Comparison of ENCODE assay signal across 3 cellular contexts in the genomic region with DNA sequence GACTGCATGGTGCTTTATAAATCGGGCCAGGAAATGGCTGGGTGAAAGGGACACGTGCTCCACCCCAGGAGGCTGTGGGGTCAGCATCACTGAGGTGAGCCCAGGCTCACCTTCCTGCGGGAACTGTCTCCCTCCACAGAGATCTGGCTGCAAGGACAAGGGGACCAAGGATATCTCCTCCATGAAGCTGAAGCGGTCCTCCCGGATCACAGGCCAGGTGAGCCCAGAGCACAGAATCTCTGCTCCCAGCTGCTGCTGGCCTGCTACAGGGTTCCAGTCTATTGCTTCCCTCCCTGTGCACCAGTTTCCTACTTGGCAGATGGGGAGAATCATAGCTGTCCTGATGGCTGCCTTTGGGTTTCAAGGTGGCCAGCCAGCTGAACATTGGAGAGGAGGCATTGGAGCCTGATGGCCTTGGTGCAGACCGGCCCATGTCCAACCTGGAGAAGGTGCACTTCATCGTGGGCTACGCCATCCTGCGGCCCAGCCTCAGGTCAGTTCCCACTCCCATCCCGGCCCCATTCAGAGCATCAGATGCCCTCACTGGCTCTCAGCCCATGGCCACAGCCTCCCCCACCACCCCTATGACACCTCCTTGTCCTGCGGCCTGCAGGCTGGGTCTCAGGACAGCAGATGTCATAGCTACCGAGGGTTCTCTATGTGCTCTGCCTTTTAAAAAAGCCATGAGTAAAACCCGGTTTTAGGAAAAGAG.
TF ChIP-seq lines count a peak whose summit lies in the region.

No MANE protein-coding gene starts in this region.

TF ChIP-seq in SK-N-SH, 30 proteins besides CTCF, POLR2A, EP300 and RAD21:
- TF ChIP-seq, protein P1, sequence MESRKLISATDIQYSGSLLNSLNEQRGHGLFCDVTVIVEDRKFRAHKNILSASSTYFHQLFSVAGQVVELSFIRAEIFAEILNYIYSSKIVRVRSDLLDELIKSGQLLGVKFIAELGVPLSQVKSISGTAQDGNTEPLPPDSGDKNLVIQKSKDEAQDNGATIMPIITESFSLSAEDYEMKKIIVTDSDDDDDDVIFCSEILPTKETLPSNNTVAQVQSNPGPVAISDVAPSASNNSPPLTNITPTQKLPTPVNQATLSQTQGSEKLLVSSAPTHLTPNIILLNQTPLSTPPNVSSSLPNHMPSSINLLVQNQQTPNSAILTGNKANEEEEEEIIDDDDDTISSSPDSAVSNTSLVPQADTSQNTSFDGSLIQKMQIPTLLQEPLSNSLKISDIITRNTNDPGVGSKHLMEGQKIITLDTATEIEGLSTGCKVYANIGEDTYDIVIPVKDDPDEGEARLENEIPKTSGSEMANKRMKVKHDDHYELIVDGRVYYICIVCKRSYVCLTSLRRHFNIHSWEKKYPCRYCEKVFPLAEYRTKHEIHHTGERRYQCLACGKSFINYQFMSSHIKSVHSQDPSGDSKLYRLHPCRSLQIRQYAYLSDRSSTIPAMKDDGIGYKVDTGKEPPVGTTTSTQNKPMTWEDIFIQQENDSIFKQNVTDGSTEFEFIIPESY (IDR thresholded peaks at IDR 0.05; ENCODE audit: borderline replicate concordance, low read depth), result no peak
- no peak for TF ChIP-seq TCF12 (IDR thresholded peaks at IDR 0.05)
- TF ChIP-seq EZH2phosphoT487 (IDR thresholded peaks at IDR 0.05; ENCODE audit: borderline replicate concordance, low read depth), result no peak
- TF ChIP-seq FOSL2 (IDR thresholded peaks at IDR 0.05; ENCODE audit: borderline replicate concordance, low read depth), result no peak
- no peak for TF ChIP-seq MEF2A (IDR thresholded peaks at IDR 0.05; ENCODE audit: borderline replicate concordance, low read depth)

TF ChIP-seq in SK-N-SH treated with all-trans-retinoic acid at 6 μM for 48 hours, 23 proteins besides CTCF, POLR2A, EP300 and RAD21:
- TF ChIP-seq ZC3H10 (CRISPR knock-in tag; IDR thresholded peaks at IDR 0.05) (no peak), ZNF70 (CRISPR knock-in tag; IDR thresholded peaks at IDR 0.05) (no peak), RARB (CRISPR knock-in tag; IDR thresholded peaks at IDR 0.05) (no peak)

TF ChIP-seq in H1, 55 proteins besides CTCF, POLR2A, EP300 and RAD21:
- TF ChIP-seq RNF2 (IDR thresholded peaks at IDR 0.05; ENCODE audit: borderline replicate concordance, low read depth, low read length, missing control alignments, poor library complexity, severe bottlenecking) (no peak), HDAC2 (IDR thresholded peaks at IDR 0.05; ENCODE audit: borderline replicate concordance in 1 of 2, low read depth in 2 of 2, low read length in 2 of 2) (no peak), TAF7 (optimal IDR thresholded peaks at IDR 0.05; ENCODE audit: borderline replicate concordance, low read depth, low read length) (no peak), SIRT6 (IDR thresholded peaks at IDR 0.05; ENCODE audit: low read length) (no peak), GABPA (IDR thresholded peaks at IDR 0.05; ENCODE audit: borderline replicate concordance, insufficient read depth, low read length) (no peak), RXRA (IDR thresholded peaks at IDR 0.05; ENCODE audit: insufficient read depth, low read depth, low read length) (no peak), SP4 (IDR thresholded peaks at IDR 0.05; ENCODE audit: low read length) (no peak), CBX8 (IDR thresholded peaks at IDR 0.05; ENCODE audit: borderline replicate concordance, low read depth, low read length) (no peak), CEBPB (IDR thresholded peaks at IDR 0.05; ENCODE audit: low read depth, low read length) (no peak), JUND (IDR thresholded peaks at IDR 0.05; ENCODE audit: low read length) (no peak), TAF1 (IDR thresholded peaks at IDR 0.05; ENCODE audit: low read depth, low read length) (no peak), TEAD4 (IDR thresholded peaks at IDR 0.05; ENCODE audit: low read depth, low read length) (no peak), BACH1 (IDR thresholded peaks at IDR 0.05; ENCODE audit: low read length) (no peak), RFX5 (IDR thresholded peaks at IDR 0.05; ENCODE audit: borderline replicate concordance, low read depth, low read length) (no peak), FOSL1 (IDR thresholded peaks at IDR 0.05; ENCODE audit: insufficient read depth, low read depth, low read length) (no peak), EZH2 (IDR thresholded peaks at IDR 0.05; ENCODE audit: low read depth, low read length, severe bottlenecking) (no peak), KDM1A (IDR thresholded peaks at IDR 0.05; ENCODE audit: borderline replicate concordance, low read length) (no peak)
- TF ChIP-seq, protein P2, sequence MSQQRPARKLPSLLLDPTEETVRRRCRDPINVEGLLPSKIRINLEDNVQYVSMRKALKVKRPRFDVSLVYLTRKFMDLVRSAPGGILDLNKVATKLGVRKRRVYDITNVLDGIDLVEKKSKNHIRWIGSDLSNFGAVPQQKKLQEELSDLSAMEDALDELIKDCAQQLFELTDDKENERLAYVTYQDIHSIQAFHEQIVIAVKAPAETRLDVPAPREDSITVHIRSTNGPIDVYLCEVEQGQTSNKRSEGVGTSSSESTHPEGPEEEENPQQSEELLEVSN (IDR thresholded peaks at IDR 0.05), result no peak
